Comparison of ENCODE assay signal across 2 cellular contexts in genomic region chr17:76495663-76496400, GRCh38.
TF ChIP-seq lines count a peak whose summit lies in the region.

No MANE protein-coding gene starts in this region.

TF ChIP-seq in IMR-90, 13 proteins besides CTCF, POLR2A, EP300 and RAD21:
- TF ChIP-seq CEBPB (IDR thresholded peaks at IDR 0.05; ENCODE audit: low read depth, low read length), result no peak
TF ChIP-seq in IMR-90: peak in this region for 0.

TF ChIP-seq in WTC11, 78 proteins besides CTCF, POLR2A, EP300 and RAD21:
- TF ChIP-seq CREB1 (CRISPR knock-in tag; IDR thresholded peaks at IDR 0.05), result no peak
- no peak for TF ChIP-seq ZMAT4 (CRISPR knock-in tag; IDR thresholded peaks at IDR 0.05)
- TF ChIP-seq ZNF232 (CRISPR knock-in tag; IDR thresholded peaks at IDR 0.05), result no peak
- no peak for TF ChIP-seq ZSCAN18 (CRISPR knock-in tag; IDR thresholded peaks at IDR 0.05)
- TF ChIP-seq CREM (CRISPR knock-in tag; IDR thresholded peaks at IDR 0.05), result no peak
- TF ChIP-seq TEAD4 (CRISPR knock-in tag; IDR thresholded peaks at IDR 0.05), result no peak
- TF ChIP-seq GTF2I (CRISPR knock-in tag; conservative IDR thresholded peaks at IDR 0.05), result no peak
- TF ChIP-seq ZNF263 (CRISPR knock-in tag; IDR thresholded peaks at IDR 0.05; ENCODE audit: low read depth), result no peak
- no peak for TF ChIP-seq AFF4 (CRISPR knock-in tag; IDR thresholded peaks at IDR 0.05; ENCODE audit: borderline replicate concordance)
- no peak for TF ChIP-seq SOX15 (CRISPR knock-in tag; IDR thresholded peaks at IDR 0.05)
- TF ChIP-seq IRF1 (CRISPR knock-in tag; IDR thresholded peaks at IDR 0.05), result no peak
